ENCODE assay signal across 15 cellular contexts in the genomic region with DNA sequence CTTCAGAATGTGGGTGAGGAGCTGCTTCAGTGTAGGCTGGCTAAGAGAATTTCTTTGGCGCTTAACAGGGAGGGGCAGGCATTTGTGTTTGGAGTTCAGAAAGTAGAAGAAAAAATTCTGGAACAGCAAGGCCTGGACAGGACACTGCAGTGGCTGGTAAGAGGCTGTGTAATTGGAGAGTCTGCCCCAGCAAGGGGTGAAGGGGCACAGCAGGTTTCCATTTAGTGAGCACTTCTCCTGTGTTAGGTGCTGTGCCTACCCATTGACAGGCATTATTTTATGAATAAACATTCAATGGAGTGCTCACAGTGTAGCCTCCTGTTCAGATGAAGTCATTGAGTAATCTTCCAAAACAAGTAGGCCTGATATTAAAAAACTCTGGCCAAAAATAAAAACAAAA. TPM values are rescaled to one million over a fixed set of nuclear protein-coding genes. Genes with fewer than 3 reads are reported as not detected.
"Had no signal": no experiment of that assay in that cellular context is flagged by ENCODE, and none has a peak within 500 bp of the region (broad histone marks: within the 10 kb centered on the region; RNA-seq: fewer than 3 reads in every experiment).

No MANE protein-coding gene starts in this region.

- H3K27me3 ChIP-seq: adrenal gland, heart right ventricle, thyroid gland had no signal

- ATAC-seq: esophagus mucosa; heart right ventricle; left ventricle myocardium superior; stimulated activated naive B cell treated with anti-CD40 and anti-IgM and Interleukin-4, amounts not matched to agents 10 μg/mL and 1 μg/mL and 100 μg/mL, for 72 hours had no signal

- H3K9me3 ChIP-seq: adrenal gland, heart right ventricle, thyroid gland had no signal

- H3K4me1 ChIP-seq: adrenal gland, heart right ventricle, thyroid gland had no signal

- H3K27ac ChIP-seq: adrenal gland, heart right ventricle, thyroid gland, VCaP had no signal

- DNase-seq: activated CD4-positive, alpha-beta T cell treated with anti-CD3 and anti-CD28 coated beads for 1 hour; activated CD4-positive, alpha-beta T cell treated with anti-CD3 and anti-CD28 coated beads, Interleukin-2, amount 50 U/mL, for 4 hours; activated gamma-delta T cell; adrenal gland; effector CD8-positive, alpha-beta T cell; heart right ventricle; left ventricle myocardium superior; naive B cell; retina; stimulated activated naive B cell treated with anti-CD40 and anti-IgM and Interleukin-4, amounts not matched to agents 10 μg/mL and 1 μg/mL and 100 μg/mL, for 72 hours; thyroid gland had no signal

- H3K4me3 ChIP-seq: adrenal gland, heart right ventricle, thyroid gland had no signal

- FAIRE-seq: bronchial epithelial cell had no signal

- H3K36me3 ChIP-seq: adrenal gland, heart right ventricle, thyroid gland had no signal

RNA-seq across cellular contexts. Expression of a gene that starts 10.7 kb away (rescaled TPM):
- total RNA-seq: activated CD8-positive, alpha-beta memory T cell treated with anti-CD3 and anti-CD28 coated beads for 36 hours had no signal
